ENCODE assay signal across 30 cellular contexts in genomic region chrY:6983221-6983620, GRCh38.
"Had no signal": no experiment of that assay in that cellular context is flagged by ENCODE, and none has a peak within 500 bp of the region (broad histone marks: within the 10 kb centered on the region; RNA-seq: fewer than 3 reads in every experiment).

No MANE protein-coding gene starts in this region.

- H3K27ac Mint-ChIP-seq: mesothelial cell of epicardium; naive B cell; natural killer cell treated with Interleukin-12 subunit alpha and Interleukin-12 subunit beta and Interleukin-15 and Interleukin-18, amount 100 ng/mL, for 72 hours; progenitor cell of endocrine pancreas; stimulated activated effector memory CD8-positive, alpha-beta T cell treated with anti-CD3 and anti-CD28 coated beads, Interleukin-12 subunit alpha, Interleukin-12 subunit beta, amount 100 ng/mL, for 72 hours; type B pancreatic cell had no signal

- H3K27me3 ChIP-seq: heart right ventricle, left lung, neutrophil, pancreas, right atrium auricular region, stomach, thyroid gland had no signal

- H3K4me1 Mint-ChIP-seq: mesothelial cell of epicardium, neural crest cell had no signal

- H3K9me3 Mint-ChIP-seq: mesothelial cell of epicardium; natural killer cell treated with Interleukin-12 subunit alpha and Interleukin-12 subunit beta and Interleukin-15 and Interleukin-18, amount 100 ng/mL, for 72 hours; neural crest cell; stimulated activated effector memory CD8-positive, alpha-beta T cell treated with anti-CD3 and anti-CD28 coated beads, Interleukin-12 subunit alpha, Interleukin-12 subunit beta, amount 100 ng/mL, for 72 hours; type B pancreatic cell had no signal

- H3K27ac ChIP-seq: epithelial cell of prostate, heart right ventricle, left lung, neutrophil, pancreas, right atrium auricular region, stomach, thyroid gland had no signal

- H3K4me1 ChIP-seq: heart right ventricle, left lung, pancreas, right atrium auricular region, stomach, thyroid gland had no signal

- H3K4me3 Mint-ChIP-seq: mesothelial cell of epicardium; naive B cell; natural killer cell treated with Interleukin-12 subunit alpha and Interleukin-12 subunit beta and Interleukin-15 and Interleukin-18, amount 100 ng/mL, for 72 hours; neural crest cell; stimulated activated effector memory CD8-positive, alpha-beta T cell treated with anti-CD3 and anti-CD28 coated beads, Interleukin-12 subunit alpha, Interleukin-12 subunit beta, amount 100 ng/mL, for 72 hours; type B pancreatic cell had no signal

- H3K27me3 Mint-ChIP-seq: naive B cell; natural killer cell treated with Interleukin-12 subunit alpha and Interleukin-12 subunit beta and Interleukin-15 and Interleukin-18, amount 100 ng/mL, for 72 hours; progenitor cell of endocrine pancreas; type B pancreatic cell had no signal

- H3K4me2 ChIP-seq: smooth muscle cell had no signal

- DNase-seq: cortex of kidney; effector CD4-positive, alpha-beta T cell; foreskin fibroblast; glutamatergic neuron; heart right ventricle; hippocampal formation; left cardiac atrium; left lung; mesenchymal stem cell; mucosa of descending colon; naive B cell; pancreas; stimulated activated CD4-positive, alpha-beta T cell treated with anti-CD3 and anti-CD28 coated beads, Interleukin-12 subunit alpha, Interleukin-12 subunit beta, amount 100 ng/mL, for 4 hours; stimulated activated CD4-positive, alpha-beta T cell treated with anti-CD3 and anti-CD28 coated beads, Interleukin-1b, Interleukin-23, amount 100 ng/mL, for 48 hours; stimulated activated CD4-positive, alpha-beta T cell treated with anti-CD3 and anti-CD28 coated beads, Interleukin-4, amount 100 ng/mL, for 24 hours; stimulated activated naive CD4-positive, alpha-beta T cell treated with Interleukin-2 at 50 U/mL for 16 hours; stomach; thyroid gland had no signal

- ATAC-seq: esophagus mucosa; heart right ventricle; left cardiac atrium; left lung; mucosa of descending colon; natural killer cell treated with Interleukin-12 subunit alpha and Interleukin-12 subunit beta and Interleukin-15 and Interleukin-18, amount 100 ng/mL, for 72 hours; pancreas; sciatic nerve; stimulated activated effector memory CD8-positive, alpha-beta T cell treated with anti-CD3 and anti-CD28 coated beads, Interleukin-12 subunit alpha, Interleukin-12 subunit beta, amount 100 ng/mL, for 72 hours had no signal

- H3K36me3 Mint-ChIP-seq: mesothelial cell of epicardium; naive B cell; stimulated activated effector memory CD8-positive, alpha-beta T cell treated with anti-CD3 and anti-CD28 coated beads, Interleukin-12 subunit alpha, Interleukin-12 subunit beta, amount 100 ng/mL, for 72 hours; type B pancreatic cell had no signal

- H3K9me3 ChIP-seq: heart right ventricle, left lung, mucosa of descending colon, neutrophil, pancreas, right atrium auricular region, stomach, thyroid gland had no signal

- H3K36me3 ChIP-seq: heart right ventricle, left lung, neutrophil, pancreas, right atrium auricular region, stomach, thyroid gland had no signal

- H3K4me3 ChIP-seq: heart right ventricle, left lung, mucosa of descending colon, pancreas, right atrium auricular region, smooth muscle cell, stomach, thyroid gland had no signal
